29 cellular contexts compared by ENCODE assay signal in genomic region chr2:232816656-232817055, GRCh38. TPM values are rescaled to one million over a fixed set of nuclear protein-coding genes. Genes with fewer than 3 reads are reported as not detected.
A peak's percentile ranks its signal among the peaks of the same experiment; 100 is the strongest.
DNase-seq lines count a peak whose midpoint lies in the region; ATAC-seq and TF ChIP-seq lines count a peak whose summit lies in the region.
"Had no signal": no experiment of that assay in that cellular context is flagged by ENCODE, and none has a peak within 500 bp of the region (broad histone marks: within the 10 kb centered on the region; RNA-seq: fewer than 3 reads in every experiment).

No MANE protein-coding gene starts in this region.

- no peak overlapping the region for H3K9ac ChIP-seq in parathyroid adenoma

- intact Hi-C loops in tibial artery (cut with DNase I; ENCODE audit: low total_unique reads): no loop called here

- CTCF ChIA-PET in WTC11 (lab: Charles Lee): interaction anchor here (1.1 kb wide), 1 partner anchor 211 kb away, joined by 3 read pairs; no protein-coding TSS in a partner anchor

- no peaks in the 10 kb centered on the region for H3K9me3 Mint-ChIP-seq in WTC11
- H3K9me3 Mint-ChIP-seq: activated B cell treated with CpG ODN at 0.5 μM for 24 hours; stimulated activated naive CD8-positive, alpha-beta T cell treated with anti-CD3 and anti-CD28 coated beads, Interleukin-15, amount 100 ng/mL, for 72 hours had no signal

- DNase-seq in GF-D8 (lab: John Stamatoyannopoulos, UW) (peak; percentile 43), WTC11 (ENCODE audit: low spot score) (no peak), tibial artery (no peak), SKM-1 (lab: John Stamatoyannopoulos, UW; ENCODE audit: unreplicated experiment) (no peak)
- DNase-seq: activated B cell treated with CpG ODN at 0.5 μM for 24 hours; activated CD4-positive, alpha-beta T cell treated with anti-CD3 and anti-CD28 coated beads, Interleukin-2, amount 50 U/mL, for 4 hours; activated effector memory CD4-positive, alpha-beta T cell treated with anti-CD3 and anti-CD28 coated beads, Interleukin-2, amount 50 U/mL, for 16 hours; Calu3; HCEC 1CT; mammary epithelial cell; NCI-H1417 treated with DMSO at 0.1 percent for 48 hours; NCI-H69; occipital lobe; stimulated activated CD4-positive, alpha-beta T cell treated with anti-CD3 and anti-CD28 coated beads, Interleukin-12 subunit alpha, Interleukin-12 subunit beta, amount 100 ng/mL, for 4 hours; stimulated activated CD4-positive, alpha-beta T cell treated with anti-CD3 and anti-CD28 coated beads, Interleukin-4, amount 100 ng/mL, for 24 hours; stimulated activated naive CD8-positive, alpha-beta T cell treated with anti-CD3 and anti-CD28 coated beads, Interleukin-15, amount 100 ng/mL, for 72 hours; T1000 had no signal

- H3K4me1 Mint-ChIP-seq in WTC11: peaks cover 22% of the 10 kb centered on the region
- H3K4me1 Mint-ChIP-seq: activated B cell treated with CpG ODN at 0.5 μM for 24 hours had no signal

- TF ChIP-seq CTCF in WTC11 (IDR thresholded peaks at IDR 0.05): no peak
- no peak for TF ChIP-seq CTCF in parathyroid adenoma (IDR thresholded peaks at IDR 0.05)
- no peak for TF ChIP-seq CTCF in tibial artery (IDR thresholded peaks at IDR 0.05)

- peak overlapping the region; percentile 76 for H3K4me2 ChIP-seq in parathyroid adenoma (ENCODE audit: low read length)

- ATAC-seq in WTC11: no peak
- no peak for ATAC-seq in HG03378 (IDR thresholded peaks at IDR 0.05; ENCODE audit: unreplicated experiment)
- ATAC-seq: Right ventricle myocardium inferior; stimulated activated naive CD8-positive, alpha-beta T cell treated with anti-CD3 and anti-CD28 coated beads, Interleukin-15, amount 100 ng/mL, for 72 hours had no signal

- H3K9me3 ChIP-seq in parathyroid adenoma (ENCODE audit: control insufficient read depth, low read length): no peaks in the 10 kb centered on the region
- H3K9me3 ChIP-seq in tibial artery: no peaks in the 10 kb centered on the region
- H3K9me3 ChIP-seq: right atrium auricular region, tibial nerve had no signal

- H3K79me2 ChIP-seq in parathyroid adenoma: no peaks in the 10 kb centered on the region

- no peak for TF ChIP-seq RAD21 in Ishikawa (IDR thresholded peaks at IDR 0.05; ENCODE audit: low read depth)

- H3K27me3 ChIP-seq in parathyroid adenoma (ENCODE audit: control insufficient read depth, insufficient read depth, low read length): no peaks in the 10 kb centered on the region
- no peaks in the 10 kb centered on the region for H3K27me3 ChIP-seq in tibial artery
- H3K27me3 ChIP-seq: right atrium auricular region, tibial nerve had no signal

- H3K4me3 Mint-ChIP-seq in WTC11: no peak overlapping the region
- H3K4me3 Mint-ChIP-seq: activated B cell treated with CpG ODN at 0.5 μM for 24 hours; CD14-positive monocyte; stimulated activated naive CD8-positive, alpha-beta T cell treated with anti-CD3 and anti-CD28 coated beads, Interleukin-15, amount 100 ng/mL, for 72 hours had no signal

- H3K36me3 ChIP-seq in parathyroid adenoma (ENCODE audit: control insufficient read depth, insufficient read depth, low read length) (no peaks in the 10 kb centered on the region), tibial artery (peaks cover 82 to 92% (median 88%) of the 10 kb centered on the region in 3 donors)

- peak overlapping the region; percentile 77; the same call in 1 of the 2 replicates for H3K27ac Mint-ChIP-seq in WTC11
- H3K27ac Mint-ChIP-seq: activated B cell treated with CpG ODN at 0.5 μM for 24 hours; stimulated activated naive CD8-positive, alpha-beta T cell treated with anti-CD3 and anti-CD28 coated beads, Interleukin-15, amount 100 ng/mL, for 72 hours had no signal

- H3K27me3 Mint-ChIP-seq in WTC11 (ENCODE audit: low read depth): no peaks in the 10 kb centered on the region
- H3K27me3 Mint-ChIP-seq: activated B cell treated with CpG ODN at 0.5 μM for 24 hours; stimulated activated naive CD8-positive, alpha-beta T cell treated with anti-CD3 and anti-CD28 coated beads, Interleukin-15, amount 100 ng/mL, for 72 hours had no signal

- peak overlapping the region; percentile 59 for H3K4me3 ChIP-seq in parathyroid adenoma (ENCODE audit: low read depth, low read length)
- no peak overlapping the region for H3K4me3 ChIP-seq in tibial artery
- H3K4me3 ChIP-seq: right atrium auricular region, tibial nerve had no signal

- H3K27ac ChIP-seq in parathyroid adenoma (peak overlapping the region; percentile 50), tibial artery (no peak overlapping the region)
- H3K27ac ChIP-seq: right atrium auricular region, tibial nerve had no signal

- H3K36me3 Mint-ChIP-seq in WTC11: peaks cover 63% of the 10 kb centered on the region

- no peak for TF ChIP-seq EP300 in Ishikawa (IDR thresholded peaks at IDR 0.05; ENCODE audit: borderline replicate concordance)

- peaks cover 13% of the 10 kb centered on the region for H3K4me1 ChIP-seq in parathyroid adenoma
- no peaks in the 10 kb centered on the region for H3K4me1 ChIP-seq in tibial artery
- H3K4me1 ChIP-seq: right atrium auricular region, tibial nerve had no signal

- peak overlapping the region; percentile 31 for H2AFZ ChIP-seq in parathyroid adenoma

- POLR2A ChIA-PET in WTC11 (lab: Charles Lee): no interaction called here

TF ChIP-seq in Ishikawa, 13 proteins besides CTCF, POLR2A, EP300 and RAD21:
- TF ChIP-seq CREB1 (IDR thresholded peaks at IDR 0.05; ENCODE audit: low read depth) (no peak), CEBPB (IDR thresholded peaks at IDR 0.05) (peak; percentile 86)

TF ChIP-seq in WTC11, 78 proteins besides CTCF, POLR2A, EP300 and RAD21:
- TF ChIP-seq ZNF425 (CRISPR knock-in tag; conservative IDR thresholded peaks at IDR 0.05) (no peak), NFE2L1 (CRISPR knock-in tag; IDR thresholded peaks at IDR 0.05) (no peak), FOXJ3 (CRISPR knock-in tag; IDR thresholded peaks at IDR 0.05; ENCODE audit: borderline replicate concordance) (no peak), CREB1 (CRISPR knock-in tag; IDR thresholded peaks at IDR 0.05) (no peak), E2F1 (CRISPR knock-in tag; IDR thresholded peaks at IDR 0.05) (no peak), ZNF396 (CRISPR knock-in tag; IDR thresholded peaks at IDR 0.05; ENCODE audit: borderline replicate concordance) (no peak), USF2 (CRISPR knock-in tag; IDR thresholded peaks at IDR 0.05) (no peak)

RNA-seq across cellular contexts. Expression of gene KCNJ13, which starts 40.3 kb away (rescaled TPM):
- not detected in 3 replicates for total RNA-seq in WTC11 (2021)
- total RNA-seq: activated B cell treated with CpG ODN at 0.5 μM for 24 hours, Calu3, dermis microvascular lymphatic vessel endothelial cell, fibroblast of lung, glomerular endothelial cell, M059J, myocyte, right atrium auricular region, Right ventricle myocardium inferior, tibial nerve had no signal

RNA-seq across cellular contexts. Expression of gene SNORC, which starts 53.4 kb away (rescaled TPM):
- 2.8 to 3.4 TPM (median 3.4 TPM) in 3 replicates for total RNA-seq in WTC11 (2021)
